8 cellular contexts compared by ENCODE assay signal in the genomic region with DNA sequence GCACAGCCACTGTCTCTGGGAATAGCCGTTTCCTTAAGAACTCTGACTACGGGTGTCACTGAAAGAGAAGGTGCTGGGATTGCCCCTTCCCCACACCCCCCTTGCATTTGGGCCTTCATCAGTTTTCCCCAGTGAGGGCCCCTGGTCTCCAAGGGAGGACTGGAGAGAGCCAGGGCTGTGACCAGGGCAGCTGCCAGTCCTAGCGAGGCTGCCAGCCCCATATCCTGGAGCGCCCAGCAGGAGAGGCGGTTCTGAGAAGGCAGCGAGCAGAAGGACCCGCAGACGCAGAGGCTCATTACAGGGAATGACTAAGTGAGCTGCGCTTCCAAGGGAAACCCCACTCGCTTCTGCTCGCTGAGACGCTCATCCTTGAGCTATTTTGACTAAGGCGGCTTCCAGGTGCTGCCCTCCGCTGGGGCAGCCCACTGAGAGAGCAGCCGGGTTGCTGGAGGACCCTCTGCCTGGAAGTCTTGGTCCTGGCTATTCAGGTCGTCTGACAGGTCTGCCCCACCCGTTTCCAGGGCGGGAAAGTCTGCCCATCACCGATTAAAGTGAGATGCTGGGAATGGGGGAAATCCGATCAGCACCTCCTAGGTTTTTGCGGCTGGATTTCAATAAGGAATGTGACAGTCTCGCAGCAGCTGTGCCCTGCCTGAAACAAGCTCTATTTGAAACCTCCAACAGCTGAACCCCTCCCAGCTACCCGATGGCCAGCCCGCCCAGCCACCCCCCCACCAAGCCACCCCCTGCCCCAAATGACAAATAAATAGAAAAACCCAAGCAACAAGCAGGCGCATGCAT. TPM values are rescaled to one million over a fixed set of nuclear protein-coding genes. Genes with fewer than 3 reads are reported as not detected.
A peak's percentile ranks its signal among the peaks of the same experiment; 100 is the strongest.
DNase-seq lines count a peak whose midpoint lies in the region; ATAC-seq, FAIRE-seq and TF ChIP-seq lines count a peak whose summit lies in the region.

No MANE protein-coding gene starts in this region.

- FAIRE-seq in kidney (lab: Jason Lieb, UNC), result no peak

- H2BK15ac ChIP-seq in H9 (ENCODE audit: low read depth, low read length), result no peak overlapping the region

- H2BK12ac ChIP-seq in H9 (ENCODE audit: insufficient read length, low read depth, low read length), result no peak overlapping the region

- DNase-seq in H9 (peak; percentile 53), amniotic epithelial cell (ENCODE audit: low read depth) (peak; percentile 65), kidney (peak; percentile 75), upper lobe of right lung (peak; percentile 56), cerebellar nuclear complex (lab: John Stamatoyannopoulos, UW) (no peak), Kasumi-1 (lab: John Stamatoyannopoulos, UW) (no peak)

- peaks cover 57 to 68% of the 10 kb centered on the region in 2 experiments for H3K4me1 Mint-ChIP-seq in H9

- H3K9me3 ChIP-seq in H9 (ENCODE audit: control insufficient read depth, low read depth, low read length) (no peaks in the 10 kb centered on the region), kidney (ENCODE audit: control insufficient read depth in 1 of 2, low read length in 2 of 2) (no peaks in the 10 kb centered on the region), upper lobe of right lung (no peaks in the 10 kb centered on the region)

- WGBS in H9 (ENCODE audit: extremely low coverage, insufficient read length, low lambda C conversion rate), result no CpG with 5 or more reads among the region's 25 CpGs

- no peaks in the 10 kb centered on the region for H4K20me1 ChIP-seq in H9 (ENCODE audit: control insufficient read depth, insufficient read depth, insufficient read length)

- no peak overlapping the region for H2BK5ac ChIP-seq in H9 (ENCODE audit: insufficient read length, low read length)

- H3K4ac ChIP-seq in H9 (ENCODE audit: low read depth, low read length), result no peak overlapping the region

- peaks cover 32% of the 10 kb centered on the region for H3K27me3 Mint-ChIP-seq in H9 (ENCODE audit: low read depth)

- H3K4me3 Mint-ChIP-seq in H9, result peak overlapping the region in 1 of 2 experiments; percentile 88; a peak in 3 of 5 replicates

- intact Hi-C loops in kidney (cut with DNase I), result no loop called here
- intact Hi-C loops in upper lobe of right lung (cut with DNase I), result no loop called here

- ATAC-seq in upper lobe of right lung (no peak), HG03095 (IDR thresholded peaks at IDR 0.05; ENCODE audit: unreplicated experiment) (no peak)

- no peaks in the 10 kb centered on the region for H3K36me3 ChIP-seq in ACC112 (ENCODE audit: insufficient read depth, low read length)
- H3K36me3 ChIP-seq in kidney (ENCODE audit: control insufficient read depth in 1 of 2, insufficient read depth in 2 of 2, low read length in 2 of 2), result no peaks in the 10 kb centered on the region
- H3K36me3 ChIP-seq in upper lobe of right lung, result no peaks in the 10 kb centered on the region

- peak overlapping the region in 1 of 3 experiments; percentile 69; a peak in 1 of 7 replicates for H3K27ac Mint-ChIP-seq in H9

- H2BK20ac ChIP-seq in H9 (ENCODE audit: low read depth, low read length, poor library complexity, severe bottlenecking), result no peak overlapping the region

- no peaks in the 10 kb centered on the region for H3K9me3 Mint-ChIP-seq in H9

- H3K18ac ChIP-seq in H9 (ENCODE audit: insufficient read length, low read depth, low read length), result no peak overlapping the region

- no peaks in the 10 kb centered on the region; a peak in 1 of 7 replicates for H3K36me3 Mint-ChIP-seq in H9 (ENCODE audit: insufficient read depth in 1 of 3, low read depth in 3 of 3)

- H3K4me2 ChIP-seq in H9 (ENCODE audit: insufficient read depth, insufficient read length, low read length), result peak overlapping the region; percentile 41

- peaks cover 25% of the 10 kb centered on the region for H3K4me1 ChIP-seq in ACC112 (ENCODE audit: control insufficient read depth, insufficient read depth, low read length, unreplicated experiment)
- H3K4me1 ChIP-seq in H9 (ENCODE audit: insufficient read depth, low read length), result peaks cover 7% of the 10 kb centered on the region
- peaks cover 4 to 17% of the 10 kb centered on the region in 2 donors for H3K4me1 ChIP-seq in kidney (ENCODE audit: control insufficient read depth in 1 of 2, insufficient read depth in 1 of 2, low read depth in 1 of 2, low read length in 2 of 2)
- H3K4me1 ChIP-seq in upper lobe of right lung, result peaks cover 10% of the 10 kb centered on the region

- TF ChIP-seq CTCF in H9 (conservative IDR thresholded peaks at IDR 0.05), result no peak
- no peak for TF ChIP-seq CTCF in kidney (IDR thresholded peaks at IDR 0.05; ENCODE audit: borderline replicate concordance, extremely low read depth, insufficient read depth)
- TF ChIP-seq CTCF in upper lobe of right lung (IDR thresholded peaks at IDR 0.05), result no peak

- no peak overlapping the region for H3T11ph ChIP-seq in H9 (ENCODE audit: low read length)

- H4K8ac ChIP-seq in H9 (replicated peaks; ENCODE audit: insufficient read length, low read depth, low read length), result no peak overlapping the region

- H4K5ac ChIP-seq in H9 (ENCODE audit: insufficient read length, low read depth, low read length), result no peak overlapping the region

- H3K4me3 ChIP-seq in ACC112 (ENCODE audit: low read depth, low read length) (0 out of 2 replicates have a peak overlapping the region, but pooled peaks have one; percentile 9), kidney (ENCODE audit: low read length in 2 of 2) (peak overlapping the region in 1 of 2 donors; percentile 67), upper lobe of right lung (no peak overlapping the region)

- H4K91ac ChIP-seq in H9 (ENCODE audit: insufficient read length, low read depth, low read length), result no peak overlapping the region

- H3K27ac ChIP-seq in ACC112 (ENCODE audit: low read depth, low read length) (no peak overlapping the region), H9 (ENCODE audit: insufficient read length, low read depth, low read length) (no peak overlapping the region), kidney (ENCODE audit: low read depth in 2 of 2, low read length in 2 of 2) (no peak overlapping the region), upper lobe of right lung (no peak overlapping the region)

- no peak overlapping the region for H3K14ac ChIP-seq in H9 (ENCODE audit: insufficient read depth, low read length)

- H3K23ac ChIP-seq in H9 (ENCODE audit: insufficient read length, low read depth, low read length), result no peak overlapping the region

- H3K9ac ChIP-seq in H9 (ENCODE audit: extremely low read depth, insufficient read length, low read length) (no peak overlapping the region), kidney (ENCODE audit: low read length in 2 of 2) (no peak overlapping the region)

- no peaks in the 10 kb centered on the region for H3K79me2 ChIP-seq in ACC112 (ENCODE audit: control insufficient read depth, insufficient read depth, low read length, unreplicated experiment)
- H3K79me2 ChIP-seq in H9 (ENCODE audit: insufficient read depth, low read length), result no peaks in the 10 kb centered on the region

- H2AK5ac ChIP-seq in H9 (ENCODE audit: insufficient read length, low read length), result no peak overlapping the region

- no peaks in the 10 kb centered on the region for H3K79me1 ChIP-seq in H9 (ENCODE audit: insufficient read depth, low read depth, low read length, poor library complexity, severe bottlenecking)

- H2AFZ ChIP-seq in ACC112 (ENCODE audit: low read length, unreplicated experiment), result no peak overlapping the region
- no peak overlapping the region for H2AFZ ChIP-seq in H9 (ENCODE audit: low read length)

- H3K27me3 ChIP-seq in ACC112 (ENCODE audit: insufficient read depth, low read length), result peaks cover 20% of the 10 kb centered on the region
- H3K27me3 ChIP-seq in H9 (ENCODE audit: insufficient read depth, low read length), result peaks cover 2% of the 10 kb centered on the region; the same call in 1 of the 2 replicates
- no peaks in the 10 kb centered on the region for H3K27me3 ChIP-seq in upper lobe of right lung

- no peak overlapping the region for H3K56ac ChIP-seq in H9 (ENCODE audit: insufficient read length, low read depth, low read length)

- no peak overlapping the region for H2BK120ac ChIP-seq in H9 (ENCODE audit: low read depth, low read length, poor library complexity, severe bottlenecking)

- H3K23me2 ChIP-seq in H9 (ENCODE audit: insufficient read length, low read depth, low read length, poor library complexity, severe bottlenecking), result peaks cover 11% of the 10 kb centered on the region

RNA-seq across cellular contexts. Expression of gene KCNN3, which starts 2.9 kb away (rescaled TPM):
- 0.83 TPM in 2 replicates for total RNA-seq in H9 (2021)
- total RNA-seq in kidney, result 5.6 TPM
- polyA plus RNA-seq in kidney (ENCODE audit: insufficient read depth, low read depth, low replicate concordance), result 2.6 TPM
- total RNA-seq in upper lobe of right lung, result 7.6 TPM

Comparison
In these comparisons a context has a peak if more than half of its experiments do, and no peak if none do; other contexts are left out.
1. DNase-seq: peak in H9 (single experiment), amniotic epithelial cell (single experiment), kidney (single experiment) and upper lobe of right lung (single experiment); none in cerebellar nuclear complex (0 of 2) and Kasumi-1 (0 of 2).